In genomic region chr1:6259491-6260362, GRCh38 we compare ENCODE assay signal across 1 cellular context.
TF ChIP-seq lines count a peak whose summit lies in the region.

No MANE protein-coding gene starts in this region.

TF ChIP-seq in HepG2, 621 proteins besides CTCF, POLR2A, EP300 and RAD21 (continued from another document and continues in another):
- no peak for TF ChIP-seq HNF1A (IDR thresholded peaks at IDR 0.05; ENCODE audit: low read depth)
- TF ChIP-seq HNF1A (CRISPR knock-in tag; IDR thresholded peaks at IDR 0.05; ENCODE audit: borderline replicate concordance): peak; percentile 24; the same call in 1 of the 2 replicates
- no peak for TF ChIP-seq SCMH1 (CRISPR knock-in tag; IDR thresholded peaks at IDR 0.05; ENCODE audit: borderline replicate concordance)
- TF ChIP-seq ZMYM2 (CRISPR knock-in tag; IDR thresholded peaks at IDR 0.05): no peak
- no peak for TF ChIP-seq ATF4 (CRISPR knock-in tag; IDR thresholded peaks at IDR 0.05)
- TF ChIP-seq ZNF619 (CRISPR knock-in tag; IDR thresholded peaks at IDR 0.05): no peak
- TF ChIP-seq AKAP8 (CRISPR knock-in tag; IDR thresholded peaks at IDR 0.05): no peak
- TF ChIP-seq, protein P1, sequence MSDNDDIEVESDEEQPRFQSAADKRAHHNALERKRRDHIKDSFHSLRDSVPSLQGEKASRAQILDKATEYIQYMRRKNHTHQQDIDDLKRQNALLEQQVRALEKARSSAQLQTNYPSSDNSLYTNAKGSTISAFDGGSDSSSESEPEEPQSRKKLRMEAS (IDR thresholded peaks at IDR 0.05): peak; percentile 54; the same call in 1 of the 2 replicates
- TF ChIP-seq HOXA3 (CRISPR knock-in tag; IDR thresholded peaks at IDR 0.05): peak; percentile 53; the same call in 1 of the 2 replicates
- TF ChIP-seq SP5 (CRISPR knock-in tag; IDR thresholded peaks at IDR 0.05; ENCODE audit: borderline replicate concordance, low read depth): peak; percentile 62; the same call in 1 of the 2 replicates
- TF ChIP-seq RORA (CRISPR knock-in tag; IDR thresholded peaks at IDR 0.05): no peak
- no peak for TF ChIP-seq PLRG1 (conservative IDR thresholded peaks at IDR 0.05)
- peak; percentile 82 for TF ChIP-seq NFYB (CRISPR knock-in tag; IDR thresholded peaks at IDR 0.05)
- TF ChIP-seq ZNF275 (CRISPR knock-in tag; IDR thresholded peaks at IDR 0.05; ENCODE audit: borderline replicate concordance): no peak
- TF ChIP-seq TFDP1 (CRISPR knock-in tag; IDR thresholded peaks at IDR 0.05; ENCODE audit: borderline replicate concordance): peak; percentile 33; the same call in 1 of the 2 replicates
- no peak for TF ChIP-seq SAFB2 (CRISPR knock-in tag; IDR thresholded peaks at IDR 0.05; ENCODE audit: borderline replicate concordance, low read depth)
- TF ChIP-seq ZFP91 (CRISPR knock-in tag; IDR thresholded peaks at IDR 0.05; ENCODE audit: borderline replicate concordance): peak; percentile 37; the same call in 1 of the 2 replicates
- peak; percentile 51; the same call in 1 of the 2 replicates for TF ChIP-seq ZBTB10 (CRISPR knock-in tag; IDR thresholded peaks at IDR 0.05; ENCODE audit: borderline replicate concordance)
- TF ChIP-seq, protein P2, sequence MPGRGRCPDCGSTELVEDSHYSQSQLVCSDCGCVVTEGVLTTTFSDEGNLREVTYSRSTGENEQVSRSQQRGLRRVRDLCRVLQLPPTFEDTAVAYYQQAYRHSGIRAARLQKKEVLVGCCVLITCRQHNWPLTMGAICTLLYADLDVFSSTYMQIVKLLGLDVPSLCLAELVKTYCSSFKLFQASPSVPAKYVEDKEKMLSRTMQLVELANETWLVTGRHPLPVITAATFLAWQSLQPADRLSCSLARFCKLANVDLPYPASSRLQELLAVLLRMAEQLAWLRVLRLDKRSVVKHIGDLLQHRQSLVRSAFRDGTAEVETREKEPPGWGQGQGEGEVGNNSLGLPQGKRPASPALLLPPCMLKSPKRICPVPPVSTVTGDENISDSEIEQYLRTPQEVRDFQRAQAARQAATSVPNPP (CRISPR knock-in tag; IDR thresholded peaks at IDR 0.05): no peak
- no peak for TF ChIP-seq HOXA5 (CRISPR knock-in tag; IDR thresholded peaks at IDR 0.05)
- no peak for TF ChIP-seq NFE2 (CRISPR knock-in tag; IDR thresholded peaks at IDR 0.05)
- no peak for TF ChIP-seq CERS6 (CRISPR knock-in tag; IDR thresholded peaks at IDR 0.05)
- TF ChIP-seq ZNF530 (CRISPR knock-in tag; IDR thresholded peaks at IDR 0.05; ENCODE audit: low read depth): no peak
- TF ChIP-seq PRDM15 (CRISPR knock-in tag; IDR thresholded peaks at IDR 0.05): no peak
- TF ChIP-seq ZNF256 (CRISPR knock-in tag; conservative IDR thresholded peaks at IDR 0.05): no peak
- 0 out of 2 replicates have a peak, but pooled peaks have one; percentile 59 for TF ChIP-seq ZNF547 (CRISPR knock-in tag; IDR thresholded peaks at IDR 0.05)
- no peak for TF ChIP-seq ZSCAN29 (CRISPR knock-in tag; conservative IDR thresholded peaks at IDR 0.05)
- TF ChIP-seq ATF2 (CRISPR knock-in tag; IDR thresholded peaks at IDR 0.05): peak; percentile 45; the same call in 1 of the 2 replicates
- TF ChIP-seq RBFOX2 (IDR thresholded peaks at IDR 0.05; ENCODE audit: low read depth, low read length): no peak
- TF ChIP-seq, protein P3, sequence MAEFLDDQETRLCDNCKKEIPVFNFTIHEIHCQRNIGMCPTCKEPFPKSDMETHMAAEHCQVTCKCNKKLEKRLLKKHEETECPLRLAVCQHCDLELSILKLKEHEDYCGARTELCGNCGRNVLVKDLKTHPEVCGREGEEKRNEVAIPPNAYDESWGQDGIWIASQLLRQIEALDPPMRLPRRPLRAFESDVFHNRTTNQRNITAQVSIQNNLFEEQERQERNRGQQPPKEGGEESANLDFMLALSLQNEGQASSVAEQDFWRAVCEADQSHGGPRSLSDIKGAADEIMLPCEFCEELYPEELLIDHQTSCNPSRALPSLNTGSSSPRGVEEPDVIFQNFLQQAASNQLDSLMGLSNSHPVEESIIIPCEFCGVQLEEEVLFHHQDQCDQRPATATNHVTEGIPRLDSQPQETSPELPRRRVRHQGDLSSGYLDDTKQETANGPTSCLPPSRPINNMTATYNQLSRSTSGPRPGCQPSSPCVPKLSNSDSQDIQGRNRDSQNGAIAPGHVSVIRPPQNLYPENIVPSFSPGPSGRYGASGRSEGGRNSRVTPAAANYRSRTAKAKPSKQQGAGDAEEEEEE (CRISPR knock-in tag; IDR thresholded peaks at IDR 0.05; ENCODE audit: borderline replicate concordance): no peak
- TF ChIP-seq ZNF354B (CRISPR knock-in tag; IDR thresholded peaks at IDR 0.05): no peak
- no peak for TF ChIP-seq ZFP82 (CRISPR knock-in tag; IDR thresholded peaks at IDR 0.05; ENCODE audit: borderline replicate concordance)
